ENCODE assay signal across 9 cellular contexts in genomic region chr6:42224222-42225042, GRCh38. TPM values are rescaled to one million over a fixed set of nuclear protein-coding genes. Genes with fewer than 3 reads are reported as not detected.
DNase-seq lines count a peak whose midpoint lies in the region; ATAC-seq and TF ChIP-seq lines count a peak whose summit lies in the region.
"Had no signal": no experiment of that assay in that cellular context is flagged by ENCODE, and none has a peak within 500 bp of the region (broad histone marks: within the 10 kb centered on the region; RNA-seq: fewer than 3 reads in every experiment).

No MANE protein-coding gene starts in this region.

- H3K36me3 Mint-ChIP-seq in Caco-2 (ENCODE audit: insufficient read depth, unreplicated experiment) (peaks cover 4% of the 10 kb centered on the region), neural progenitor cell (peaks cover 6% of the 10 kb centered on the region)
- H3K36me3 Mint-ChIP-seq in activated naive CD8-positive, alpha-beta T cell treated with anti-CD3 and anti-CD28 coated beads for 36 hours: no peaks in the 10 kb centered on the region
- no peaks in the 10 kb centered on the region for H3K36me3 Mint-ChIP-seq in stimulated activated naive CD8-positive, alpha-beta T cell treated with anti-CD3 and anti-CD28 coated beads, Interleukin-15, Interleukin-2, amounts not matched to agents 100 ng/mL and 50 ng/mL, for 24 hours (ENCODE audit: low read depth)

- TF ChIP-seq POLR2A in gastrocnemius medialis (IDR thresholded peaks at IDR 0.05): no peak

- peaks cover 6% of the 10 kb centered on the region for H3F3A ChIP-seq in neural progenitor cell (ENCODE audit: low read depth)

- H3K79me2 ChIP-seq in neural progenitor cell (ENCODE audit: low read depth): no peaks in the 10 kb centered on the region

- no peak overlapping the region for H3K4me2 ChIP-seq in neural progenitor cell

- H3K4me1 Mint-ChIP-seq in Caco-2 (ENCODE audit: low read depth, unreplicated experiment) (peaks cover 36% of the 10 kb centered on the region), neural progenitor cell (peaks cover 14% of the 10 kb centered on the region)
- peaks cover 15% of the 10 kb centered on the region for H3K4me1 Mint-ChIP-seq in activated naive CD8-positive, alpha-beta T cell treated with anti-CD3 and anti-CD28 coated beads for 36 hours
- peaks cover 22% of the 10 kb centered on the region for H3K4me1 Mint-ChIP-seq in stimulated activated naive CD8-positive, alpha-beta T cell treated with anti-CD3 and anti-CD28 coated beads, Interleukin-15, Interleukin-2, amounts not matched to agents 100 ng/mL and 50 ng/mL, for 24 hours (ENCODE audit: low read depth)
- H3K4me1 Mint-ChIP-seq: memory B cell had no signal

- H3K27me3 Mint-ChIP-seq in Caco-2 (ENCODE audit: insufficient read depth, unreplicated experiment): no peaks in the 10 kb centered on the region
- H3K27me3 Mint-ChIP-seq in activated naive CD8-positive, alpha-beta T cell treated with anti-CD3 and anti-CD28 coated beads for 36 hours: no peaks in the 10 kb centered on the region
- H3K27me3 Mint-ChIP-seq in stimulated activated naive CD8-positive, alpha-beta T cell treated with anti-CD3 and anti-CD28 coated beads, Interleukin-15, Interleukin-2, amounts not matched to agents 100 ng/mL and 50 ng/mL, for 24 hours: no peaks in the 10 kb centered on the region
- H3K27me3 Mint-ChIP-seq in neural progenitor cell (ENCODE audit: insufficient read depth, low read depth): peaks cover 2% of the 10 kb centered on the region
- H3K27me3 Mint-ChIP-seq: memory B cell had no signal

- no peak overlapping the region for H3K27ac ChIP-seq in gastrocnemius medialis
- no peak overlapping the region for H3K27ac ChIP-seq in neural progenitor cell

- peak overlapping the region; percentile 53 for H3K4me3 Mint-ChIP-seq in Caco-2 (ENCODE audit: unreplicated experiment)
- H3K4me3 Mint-ChIP-seq in activated naive CD8-positive, alpha-beta T cell treated with anti-CD3 and anti-CD28 coated beads for 36 hours: no peak overlapping the region
- H3K4me3 Mint-ChIP-seq in stimulated activated naive CD8-positive, alpha-beta T cell treated with anti-CD3 and anti-CD28 coated beads, Interleukin-15, Interleukin-2, amounts not matched to agents 100 ng/mL and 50 ng/mL, for 24 hours: peak overlapping the region; percentile 54
- H3K4me3 Mint-ChIP-seq in neural progenitor cell: no peak overlapping the region
- H3K4me3 Mint-ChIP-seq: memory B cell had no signal

- no peaks in the 10 kb centered on the region for H4K20me1 ChIP-seq in neural progenitor cell (ENCODE audit: low read depth)

- DNase-seq in Caco-2 (peak in 1 of 2 experiments; percentile 39), gastrocnemius medialis (no peak), NCI-H146 treated with DMSO at 0.1 percent for 48 hours (lab: John Stamatoyannopoulos, UW; ENCODE audit: unreplicated experiment) (no peak), neural progenitor cell (ENCODE audit: low spot score) (no peak)
- DNase-seq in activated naive CD8-positive, alpha-beta T cell treated with anti-CD3 and anti-CD28 coated beads for 36 hours: no peak

- peak overlapping the region; percentile 76 for H3K27ac Mint-ChIP-seq in Caco-2 (ENCODE audit: unreplicated experiment)
- H3K27ac Mint-ChIP-seq in activated naive CD8-positive, alpha-beta T cell treated with anti-CD3 and anti-CD28 coated beads for 36 hours: peak overlapping the region; percentile 86
- H3K27ac Mint-ChIP-seq in stimulated activated naive CD8-positive, alpha-beta T cell treated with anti-CD3 and anti-CD28 coated beads, Interleukin-15, Interleukin-2, amounts not matched to agents 100 ng/mL and 50 ng/mL, for 24 hours: peak overlapping the region; percentile 78
- no peak overlapping the region for H3K27ac Mint-ChIP-seq in neural progenitor cell
- H3K27ac Mint-ChIP-seq: memory B cell had no signal

- in situ Hi-C loops in gastrocnemius medialis (cut with MboI; ENCODE audit: low sequenced_read_pairs in 4 of 4): loop anchor here in 2 of 4 donors (10.0 to 25.0 kb wide), 2 partner anchors 300 to 312 kb away; partner anchors contain the start of genes BYSL (in 2 of the 2) and MED20 (in 2 of the 2)

- no peak overlapping the region for H3K4me3 ChIP-seq in Caco-2 (ENCODE audit: low read depth, low read length)
- no peak overlapping the region for H3K4me3 ChIP-seq in gastrocnemius medialis
- no peak overlapping the region for H3K4me3 ChIP-seq in neural progenitor cell

- H3K36me3 ChIP-seq in Caco-2 (ENCODE audit: control insufficient read depth, insufficient read depth, low read length) (no peaks in the 10 kb centered on the region; the same call in 1 of the 2 replicates), gastrocnemius medialis (no peaks in the 10 kb centered on the region), neural progenitor cell (no peaks in the 10 kb centered on the region)

- H3K9ac ChIP-seq in neural progenitor cell: no peak overlapping the region

- BruUV-seq in Caco-2 (replicated peaks; lab: Mats Ljungman, UMichigan): no TSS peak

- peaks cover 40% of the 10 kb centered on the region for H3K4me1 ChIP-seq in Caco-2
- no peaks in the 10 kb centered on the region for H3K4me1 ChIP-seq in gastrocnemius medialis
- no peaks in the 10 kb centered on the region for H3K4me1 ChIP-seq in neural progenitor cell

- H2AFZ ChIP-seq in neural progenitor cell (replicated peaks): no peak overlapping the region

- peak; percentile 94 for ATAC-seq in GM19351 (IDR thresholded peaks at IDR 0.05; ENCODE audit: unreplicated experiment)
- ATAC-seq in HG03175 (IDR thresholded peaks at IDR 0.05; ENCODE audit: unreplicated experiment): peak; percentile 90
- no peak for ATAC-seq in gastrocnemius medialis

- no peak for TF ChIP-seq CTCF in Caco-2 (IDR thresholded peaks at IDR 0.05; ENCODE audit: insufficient read depth in 1 of 2, low read depth in 1 of 2, low read length in 1 of 2, severe bottlenecking in 1 of 2, unreplicated experiment in 1 of 2)
- no peak for TF ChIP-seq CTCF in gastrocnemius medialis (IDR thresholded peaks at IDR 0.05 in 4 of 5, conservative IDR thresholded peaks at IDR 0.05 in 1 of 5)
- TF ChIP-seq CTCF in neural progenitor cell (IDR thresholded peaks at IDR 0.05): no peak

- no peaks in the 10 kb centered on the region for H3K9me3 Mint-ChIP-seq in Caco-2 (ENCODE audit: unreplicated experiment)
- H3K9me3 Mint-ChIP-seq in activated naive CD8-positive, alpha-beta T cell treated with anti-CD3 and anti-CD28 coated beads for 36 hours: no peaks in the 10 kb centered on the region
- H3K9me3 Mint-ChIP-seq in stimulated activated naive CD8-positive, alpha-beta T cell treated with anti-CD3 and anti-CD28 coated beads, Interleukin-15, Interleukin-2, amounts not matched to agents 100 ng/mL and 50 ng/mL, for 24 hours: no peaks in the 10 kb centered on the region
- H3K9me3 Mint-ChIP-seq in neural progenitor cell: no peaks in the 10 kb centered on the region
- H3K9me3 Mint-ChIP-seq: memory B cell had no signal

- H3K9me3 ChIP-seq in Caco-2 (no peaks in the 10 kb centered on the region), gastrocnemius medialis (no peaks in the 10 kb centered on the region), neural progenitor cell (ENCODE audit: low read depth) (no peaks in the 10 kb centered on the region)

- intact Hi-C loops in Caco-2 (cut with micrococcal nuclease; ENCODE audit: unreplicated experiment) (no loop called here), gastrocnemius medialis (cut with DNase I; ENCODE audit: low total_unique reads) (no loop called here)

- POLR2A ChIA-PET in Caco-2 (lab: Charles Lee): no interaction called here

- H3K27me3 ChIP-seq in Caco-2 (replicated peaks; ENCODE audit: control insufficient read depth, insufficient read depth, low read length) (no peaks in the 10 kb centered on the region), gastrocnemius medialis (no peaks in the 10 kb centered on the region), neural progenitor cell (no peaks in the 10 kb centered on the region)

- CTCF ChIA-PET in Caco-2 (lab: Charles Lee): no interaction called here

RNA-seq across cellular contexts. Expression of gene MRPS10, which starts 6.8 kb away (rescaled TPM):
- 32.3 and 38.6 TPM in 2 replicates for total RNA-seq in Caco-2 (2022)
- 10 to 100 TPM; 50.7 to 51.2 TPM for total RNA-seq in activated naive CD8-positive, alpha-beta T cell treated with anti-CD3 and anti-CD28 coated beads for 36 hours
- 10 to 100 TPM; 52.2 to 63.7 (median 56.0) TPM for total RNA-seq in gastrocnemius medialis
- total RNA-seq in neural progenitor cell (ENCODE audit: low replicate concordance): 42.1 and 68.0 TPM in 2 replicates

RNA-seq across cellular contexts. Expression of gene GUCA1B, which starts 29.7 kb away (rescaled TPM):
- 0.73 and 0.77 TPM in 2 replicates for total RNA-seq in Caco-2 (2022)
- total RNA-seq in activated naive CD8-positive, alpha-beta T cell treated with anti-CD3 and anti-CD28 coated beads for 36 hours: 1 to 10 TPM; 1.3 to 1.4 TPM
- total RNA-seq in gastrocnemius medialis: under 1 TPM in 1 of 4 donors, not detected in 3; 0.31 TPM
- 0.22 and 1.2 TPM in 2 replicates for total RNA-seq in neural progenitor cell (ENCODE audit: low replicate concordance)

RNA-seq across cellular contexts. Expression of gene GUCA1A, which starts 51.3 kb away (rescaled TPM):
- total RNA-seq in Caco-2 (2022): not detected in 2 replicates
- under 1 TPM in 1 of 2 experiments, not detected in 1; 0.14 TPM for total RNA-seq in activated naive CD8-positive, alpha-beta T cell treated with anti-CD3 and anti-CD28 coated beads for 36 hours
- total RNA-seq in gastrocnemius medialis: not detected
- total RNA-seq in neural progenitor cell (ENCODE audit: low replicate concordance): 1.9 and 3.4 TPM in 2 replicates

Comparison
In these comparisons a context has a peak if more than half of its experiments do, and no peak if none do; other contexts are left out.
1. H3K4me3 Mint-ChIP-seq: peak in Caco-2 (single experiment) and stimulated activated naive CD8-positive, alpha-beta T cell treated with anti-CD3 and anti-CD28 coated beads, Interleukin-15, Interleukin-2, amounts not matched to agents 100 ng/mL and 50 ng/mL, for 24 hours (single experiment); none in activated naive CD8-positive, alpha-beta T cell treated with anti-CD3 and anti-CD28 coated beads for 36 hours (single experiment) and neural progenitor cell (single experiment).
2. ATAC-seq: peak in GM19351 (single experiment) and HG03175 (single experiment); none in gastrocnemius medialis (0 of 2).